Comparison of ENCODE assay signal across 19 cellular contexts in the genomic region with DNA sequence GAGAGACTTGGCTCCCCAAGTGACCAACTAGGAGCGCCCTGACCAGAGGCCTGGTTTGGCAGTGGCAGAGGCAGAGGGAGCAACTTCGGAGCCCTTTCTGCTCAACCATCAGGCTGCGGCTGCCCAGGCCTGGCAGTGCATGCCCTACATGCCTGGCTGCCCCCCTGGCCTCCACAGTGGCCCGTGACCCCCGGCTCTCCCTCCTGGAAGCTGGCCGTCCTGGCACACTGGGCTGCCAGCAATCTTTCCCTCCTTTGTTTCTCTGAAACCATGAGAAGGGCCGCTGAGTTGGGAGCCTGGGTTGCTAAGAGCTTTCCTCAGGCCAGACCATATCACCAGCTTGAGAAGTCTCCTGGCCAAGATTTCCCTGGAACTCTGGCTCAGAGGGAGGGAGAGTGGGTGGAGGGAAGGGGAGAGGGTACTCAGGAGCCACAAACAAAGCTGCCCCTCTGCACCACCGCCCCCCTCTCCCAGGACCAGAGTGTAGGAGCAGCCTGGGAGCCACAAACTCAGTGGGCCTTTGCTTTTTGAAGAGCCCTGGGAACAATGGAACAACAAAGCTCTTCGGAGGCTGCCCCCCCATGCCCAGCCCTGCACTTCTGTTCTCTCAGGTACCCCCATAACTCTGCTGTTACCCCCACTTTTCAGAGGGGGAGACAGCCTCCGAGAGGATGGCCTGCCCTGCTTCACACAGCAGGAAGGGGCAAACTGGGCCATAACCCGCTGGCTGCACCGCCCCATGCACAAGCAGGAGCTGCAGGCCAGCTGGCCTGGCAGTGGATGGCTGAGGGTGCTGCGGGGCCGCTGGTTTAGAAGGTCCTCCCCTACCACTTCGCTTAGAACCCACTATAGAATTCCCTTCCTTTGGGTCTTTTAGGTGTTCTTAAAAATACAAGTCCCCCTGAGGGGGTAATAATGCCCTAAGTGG. TPM values are rescaled to one million over a fixed set of nuclear protein-coding genes. Genes with fewer than 3 reads are reported as not detected.
DNase-seq lines count a peak whose midpoint lies in the region; ATAC-seq, FAIRE-seq and TF ChIP-seq lines count a peak whose summit lies in the region.
"Had no signal": no experiment of that assay in that cellular context is flagged by ENCODE, and none has a peak within 500 bp of the region (broad histone marks: within the 10 kb centered on the region; RNA-seq: fewer than 3 reads in every experiment).

No MANE protein-coding gene starts in this region.

- peak overlapping the region; percentile 20 for H3K27ac Mint-ChIP-seq in astrocyte (ENCODE audit: unreplicated experiment)

- H3K9me3 Mint-ChIP-seq in astrocyte (ENCODE audit: unreplicated experiment): no peaks in the 10 kb centered on the region
- H3K9me3 Mint-ChIP-seq: CD8-positive, alpha-beta memory T cell had no signal

- H2AFZ ChIP-seq in astrocyte (ENCODE audit: low read depth, low read length): no peak overlapping the region

- H3K79me2 ChIP-seq in astrocyte (ENCODE audit: insufficient read depth, low read length): peaks cover 96% of the 10 kb centered on the region

- H3K4me1 ChIP-seq in astrocyte (ENCODE audit: insufficient read depth, low read length): peaks cover 71% of the 10 kb centered on the region
- H3K4me1 ChIP-seq: SJSA1 had no signal

- H3K36me3 Mint-ChIP-seq in astrocyte (ENCODE audit: low read depth, unreplicated experiment): no peaks in the 10 kb centered on the region
- H3K36me3 Mint-ChIP-seq: CD8-positive, alpha-beta memory T cell had no signal

- no peaks in the 10 kb centered on the region for H3K9me3 ChIP-seq in astrocyte (ENCODE audit: insufficient read depth, low read depth, low read length)
- H3K9me3 ChIP-seq: neutrophil had no signal

- H4K20me1 ChIP-seq in astrocyte (ENCODE audit: insufficient read depth, low read length): peaks cover 19% of the 10 kb centered on the region

- no peak overlapping the region for H3K27ac ChIP-seq in astrocyte (ENCODE audit: low read depth, low read length)
- H3K27ac ChIP-seq: neutrophil, SJSA1 had no signal

- no peak for TF ChIP-seq CTCF in astrocyte (IDR thresholded peaks at IDR 0.05; ENCODE audit: insufficient read depth, low read depth, low read length)

- intact Hi-C loops in posterior vena cava (cut with DNase I): loop anchor here in 1 of 2 donors (5.0 kb wide), 1 partner anchor 888 kb away; no protein-coding TSS in a partner anchor

- peaks cover 44% of the 10 kb centered on the region for H3K4me1 Mint-ChIP-seq in astrocyte (ENCODE audit: low read depth, unreplicated experiment)

- no peaks in the 10 kb centered on the region for H3K36me3 ChIP-seq in astrocyte (ENCODE audit: insufficient read depth, low read length)
- H3K36me3 ChIP-seq: neutrophil, SJSA1 had no signal

- no peak for FAIRE-seq in astrocyte (lab: Jason Lieb, UNC)
- FAIRE-seq: GM12878 had no signal

- H3K4me3 Mint-ChIP-seq in astrocyte (ENCODE audit: unreplicated experiment): no peak overlapping the region
- H3K4me3 Mint-ChIP-seq: CD8-positive, alpha-beta memory T cell had no signal

- H3K9ac ChIP-seq in astrocyte (ENCODE audit: low read length): no peak overlapping the region

- ATAC-seq in HG02973 (IDR thresholded peaks at IDR 0.05; ENCODE audit: unreplicated experiment) (no peak), GM19328 (IDR thresholded peaks at IDR 0.05; ENCODE audit: unreplicated experiment) (no peak)
- ATAC-seq: GM12878 had no signal

- no peaks in the 10 kb centered on the region for H3K27me3 ChIP-seq in astrocyte (ENCODE audit: insufficient read depth, low read length)
- H3K27me3 ChIP-seq: SJSA1 had no signal

- H3K4me2 ChIP-seq in astrocyte (ENCODE audit: low read length): peak overlapping the region; percentile 9

- H3K4me3 ChIP-seq in astrocyte (ENCODE audit: insufficient read depth, low read depth, low read length): no peak overlapping the region
- H3K4me3 ChIP-seq: GM12878, lung, SJSA1 had no signal

- H3K27me3 Mint-ChIP-seq in astrocyte (ENCODE audit: low read depth, unreplicated experiment): no peaks in the 10 kb centered on the region

- DNase-seq in Ammon's horn (ENCODE audit: low spot score) (peak; percentile 75), astrocyte (ENCODE audit: low read depth) (no peak), hippocampal formation (lab: John Stamatoyannopoulos, UW) (peak; percentile 47 to 59), posterior vena cava (ENCODE audit: low spot score) (peak; percentile 52), MV-4-11 (lab: John Stamatoyannopoulos, UW) (no peak), GM03348 (ENCODE audit: low spot score) (no peak)
- DNase-seq: activated CD4-positive, alpha-beta T cell treated with anti-CD3 and anti-CD28 coated beads, Interleukin-2, amount 50 U/mL, for 4 hours; activated T-cell treated with anti-CD3 and anti-CD28 coated beads, Interleukin-2, amount 50 U/mL, for 48 hours; CD8-positive, alpha-beta memory T cell; dermis blood vessel endothelial cell; NCI-H2171; stimulated activated CD4-positive, alpha-beta T cell treated with anti-CD3 and anti-CD28 coated beads, Interleukin-12 subunit alpha, Interleukin-12 subunit beta, amount 100 ng/mL, for 4 hours; T1000 had no signal

RNA-seq across cellular contexts. Expression of gene CORO2B, which starts 11.3 kb away (rescaled TPM):
- total RNA-seq in astrocyte: 6.2 and 7.4 TPM in 2 replicates
- total RNA-seq in posterior vena cava: 10 to 100 TPM in 1 of 2 donors, 1 to 10 TPM in 1; 7.2 to 11.7 TPM
- total RNA-seq: CD8-positive, alpha-beta memory T cell; SJSA1 had no signal

Comparison
In these comparisons a context has a peak if more than half of its experiments do, and no peak if none do; other contexts are left out.
1. DNase-seq: peak in Ammon's horn (single experiment), hippocampal formation (2 of 2) and posterior vena cava (single experiment); none in astrocyte (single experiment), MV-4-11 (single experiment) and GM03348 (single experiment).